Comparison of ENCODE assay signal across 8 cellular contexts in genomic region chr5:177382423-177383029, GRCh38. TPM values are rescaled to one million over a fixed set of nuclear protein-coding genes. Genes with fewer than 3 reads are reported as not detected.
A peak's percentile ranks its signal among the peaks of the same experiment; 100 is the strongest.
DNase-seq lines count a peak whose midpoint lies in the region; ATAC-seq and TF ChIP-seq lines count a peak whose summit lies in the region.

No MANE protein-coding gene starts in this region.

- H3K4me1 ChIP-seq in BE2C (no peaks in the 10 kb centered on the region), GM23338 (ENCODE audit: insufficient read depth) (no peaks in the 10 kb centered on the region), right cardiac atrium (ENCODE audit: control insufficient read depth, insufficient read depth, low read length) (no peaks in the 10 kb centered on the region)

- no peak overlapping the region for H3K27ac Mint-ChIP-seq in GM23338

- H3K27me3 ChIP-seq in BE2C (no peaks in the 10 kb centered on the region), GM23338 (ENCODE audit: insufficient read depth) (no peaks in the 10 kb centered on the region), right cardiac atrium (ENCODE audit: control insufficient read depth, insufficient read depth) (no peaks in the 10 kb centered on the region)

- TF ChIP-seq CTCF in BE2C (IDR thresholded peaks at IDR 0.05; ENCODE audit: low read depth, low read length) (peak; percentile 40; the same call in 1 of the 2 replicates), GM23338 (conservative IDR thresholded peaks at IDR 0.05; ENCODE audit: low read depth in 2 of 2) (peak; percentile 22 to 68; a peak in 2 of 4 replicates)

- peak; percentile 77 for ATAC-seq in GM23338
- peak; percentile 21 to 33 for ATAC-seq in right cardiac atrium
- ATAC-seq in HG02981 (IDR thresholded peaks at IDR 0.05; ENCODE audit: unreplicated experiment): no peak

- H3K9me2 ChIP-seq in GM23338 (ENCODE audit: insufficient read depth): no peaks in the 10 kb centered on the region

- peaks cover 9% of the 10 kb centered on the region for H3K4me1 Mint-ChIP-seq in GM23338

- H3K27ac ChIP-seq in GM23338 (ENCODE audit: low read depth): no peak overlapping the region
- H3K27ac ChIP-seq in right cardiac atrium (ENCODE audit: low read length): no peak overlapping the region

- no peak overlapping the region; the same call in 1 of the 2 replicates for H2AFZ ChIP-seq in GM23338

- H3K9me3 ChIP-seq in BE2C (no peaks in the 10 kb centered on the region), right cardiac atrium (ENCODE audit: control insufficient read depth, low read length) (no peaks in the 10 kb centered on the region)

- WGBS in right cardiac atrium: 19% methylated on average over 11 of the region's 11 CpGs

- no peaks in the 10 kb centered on the region for H4K20me1 ChIP-seq in GM23338 (replicated peaks; ENCODE audit: insufficient read depth)

- H3K36me3 ChIP-seq in BE2C (no peaks in the 10 kb centered on the region), GM23338 (ENCODE audit: insufficient read depth) (no peaks in the 10 kb centered on the region)

- H3K79me2 ChIP-seq in GM23338 (replicated peaks; ENCODE audit: insufficient read depth): no peaks in the 10 kb centered on the region

- H3F3A ChIP-seq in GM23338 (replicated peaks; ENCODE audit: low read depth): no peaks in the 10 kb centered on the region

- H3K27me3 Mint-ChIP-seq in GM23338 (ENCODE audit: insufficient read depth, low read depth, poor library complexity): peaks cover 19% of the 10 kb centered on the region

- DNase-seq in BE2C (peak; percentile 43), GM23338 (ENCODE audit: low spot score) (peak; percentile 80), right cardiac atrium (peak in 2 of 3 donors; percentile 65 to 70), cortex of kidney (lab: John Stamatoyannopoulos, UW) (no peak), NCI-H2196 (lab: John Stamatoyannopoulos, UW; ENCODE audit: unreplicated experiment) (no peak), NCI-H1105 treated with DMSO at 0.1 percent for 48 hours (lab: John Stamatoyannopoulos, UW) (no peak)
- DNase-seq in activated naive CD4-positive, alpha-beta T cell treated with anti-CD3 and anti-CD28 coated beads, Interleukin-2, amount 50 U/mL, for 16 hours: peak; percentile 52

- H3K36me3 Mint-ChIP-seq in GM23338 (ENCODE audit: low read depth): no peaks in the 10 kb centered on the region

- H3K4me3 ChIP-seq in BE2C (ENCODE audit: low read depth, low read length) (no peak overlapping the region), GM23338 (no peak overlapping the region), right cardiac atrium (ENCODE audit: low read length) (no peak overlapping the region)

- no peak overlapping the region; the same call in 2 of the 3 replicates for H3K4me3 Mint-ChIP-seq in GM23338

- no peak overlapping the region for H3K4me2 ChIP-seq in GM23338

- H3K9me3 Mint-ChIP-seq in GM23338: no peaks in the 10 kb centered on the region

- intact Hi-C loops in right cardiac atrium (cut with DNase I): no loop called here

TF ChIP-seq in GM23338, 12 proteins besides CTCF, POLR2A, EP300 and RAD21:
- TF ChIP-seq ZNF114 (CRISPR knock-in tag; IDR thresholded peaks at IDR 0.05) (no peak), EZH2phosphoT487 (IDR thresholded peaks at IDR 0.05; ENCODE audit: unreplicated experiment) (no peak), JUNB (IDR thresholded peaks at IDR 0.05; ENCODE audit: unreplicated experiment) (no peak), ETS1 (IDR thresholded peaks at IDR 0.05) (no peak), CREB1 (CRISPR knock-in tag; IDR thresholded peaks at IDR 0.05; ENCODE audit: low read depth) (no peak), EZH2 (IDR thresholded peaks at IDR 0.05; ENCODE audit: low read depth, unreplicated experiment) (no peak), ZNF331 (CRISPR knock-in tag; IDR thresholded peaks at IDR 0.05; ENCODE audit: low read depth) (no peak), REST (IDR thresholded peaks at IDR 0.05; ENCODE audit: unreplicated experiment) (no peak)

RNA-seq across cellular contexts. Expression of gene SLC34A1, which starts 1.7 kb away (rescaled TPM):
- not detected for polyA plus RNA-seq in BE2C (2012; ENCODE audit: insufficient read depth, insufficient read length, low read depth)
- 0.31 TPM in 1 of 2 replicates, not detected in the other for total RNA-seq in GM23338 (2014; rRNA removed; shearing (Covaris generic))
- polyA plus RNA-seq in GM23338 (2016; fragmentation: Nextera tagmentation; extraction: Ambion mirVana) (not detected in 2 replicates), right cardiac atrium (not detected)
- not detected for total RNA-seq in right cardiac atrium

RNA-seq across cellular contexts. Expression of gene PFN3, which starts 17.9 kb away (rescaled TPM):
- not detected for polyA plus RNA-seq in BE2C (2012; ENCODE audit: insufficient read depth, insufficient read length, low read depth)
- 1.9 TPM in 1 of 2 replicates, not detected in the other for total RNA-seq in GM23338 (2014; rRNA removed; shearing (Covaris generic))
- 2.0 and 3.1 TPM in 2 replicates for polyA plus RNA-seq in GM23338 (2016; fragmentation: Nextera tagmentation; extraction: Ambion mirVana)
- not detected for total RNA-seq in right cardiac atrium
- polyA plus RNA-seq in right cardiac atrium: not detected

RNA-seq across cellular contexts. Expression of gene RGS14, which starts 24.8 kb away (rescaled TPM):
- 11.1 TPM for polyA plus RNA-seq in BE2C (2012; ENCODE audit: insufficient read depth, insufficient read length, low read depth)
- 37.9 and 39.3 TPM in 2 replicates for total RNA-seq in GM23338 (2014; rRNA removed; shearing (Covaris generic))
- polyA plus RNA-seq in GM23338 (2016; fragmentation: Nextera tagmentation; extraction: Ambion mirVana): 23.5 and 24.8 TPM in 2 replicates
- total RNA-seq in right cardiac atrium: 1 to 10 TPM; 3.8 to 5.1 (median 4.2) TPM
- 4.6 TPM for polyA plus RNA-seq in right cardiac atrium

RNA-seq across cellular contexts. Expression of gene F12, which starts 26.8 kb away (rescaled TPM):
- polyA plus RNA-seq in BE2C (2012; ENCODE audit: insufficient read depth, insufficient read length, low read depth): 68.2 TPM
- total RNA-seq in GM23338 (2014; rRNA removed; shearing (Covaris generic)): 2.6 and 2.9 TPM in 2 replicates
- 8.0 and 8.1 TPM in 2 replicates for polyA plus RNA-seq in GM23338 (2016; fragmentation: Nextera tagmentation; extraction: Ambion mirVana)
- total RNA-seq in right cardiac atrium: under 1 TPM; 0.17 to 0.34 (median 0.26) TPM
- 0.27 TPM for polyA plus RNA-seq in right cardiac atrium

RNA-seq across cellular contexts. Expression of gene LMAN2, which starts 31.1 kb away (rescaled TPM):
- 463 TPM for polyA plus RNA-seq in BE2C (2012; ENCODE audit: insufficient read depth, insufficient read length, low read depth)
- total RNA-seq in GM23338 (2014; rRNA removed; shearing (Covaris generic)): 220 and 227 TPM in 2 replicates
- polyA plus RNA-seq in GM23338 (2016; fragmentation: Nextera tagmentation; extraction: Ambion mirVana) (145 and 153 TPM in 2 replicates), right cardiac atrium (109 TPM)
- total RNA-seq in right cardiac atrium: 10 to 100 TPM; 59.0 to 74.3 (median 68.8) TPM

Comparison
In these comparisons a context has a peak if more than half of its experiments do, and no peak if none do; other contexts are left out.
1. DNase-seq: peak in BE2C (single experiment), GM23338 (single experiment), activated naive CD4-positive, alpha-beta T cell treated with anti-CD3 and anti-CD28 coated beads, Interleukin-2, amount 50 U/mL, for 16 hours (single experiment) and right cardiac atrium (2 of 3); none in cortex of kidney (single experiment), NCI-H2196 (single experiment) and NCI-H1105 treated with DMSO at 0.1 percent for 48 hours (single experiment).